In genomic region chr7:117047496-117047895, GRCh38 we compare ENCODE assay signal across 25 cellular contexts.
A peak's percentile ranks its signal among the peaks of the same experiment; 100 is the strongest.
DNase-seq lines count a peak whose midpoint lies in the region; ATAC-seq and TF ChIP-seq lines count a peak whose summit lies in the region.
"Had no signal": no experiment of that assay in that cellular context is flagged by ENCODE, and none has a peak within 500 bp of the region (broad histone marks: within the 10 kb centered on the region; RNA-seq: fewer than 3 reads in every experiment).

No MANE protein-coding gene starts in this region.

- no peaks in the 10 kb centered on the region for H3K27me3 ChIP-seq in BLaER1 treated with 17β-estradiol and CSF1 and Interleukin-3, amounts not matched to agents 10 nM and 100 nM
- H3K27me3 ChIP-seq in thyroid gland = no peaks in the 10 kb centered on the region
- H3K27me3 ChIP-seq: dorsolateral prefrontal cortex, hepatocyte, testis had no signal

- H3K9ac ChIP-seq in BLaER1 treated with 17β-estradiol and CSF1 and Interleukin-3, amounts not matched to agents 10 nM and 100 nM = no peak overlapping the region
- H3K9ac ChIP-seq: KMS-11, parathyroid adenoma had no signal

- 79 to 82% methylated on average over 3 of the region's 3 CpGs for WGBS in thyroid gland, 2 donors

- peaks cover 0 to 9% (median 0%) of the 10 kb centered on the region in 11 experiments; a peak in 3 of 22 replicates for H3K9me3 ChIP-seq in BLaER1 treated with 17β-estradiol and CSF1 and Interleukin-3, amounts not matched to agents 10 nM and 100 nM (replicated peaks in 1 of 11)
- no peaks in the 10 kb centered on the region for H3K9me3 ChIP-seq in thyroid gland
- H3K9me3 ChIP-seq: testis had no signal

- H3K4me1 ChIP-seq in BLaER1 treated with 17β-estradiol and CSF1 and Interleukin-3, amounts not matched to agents 10 nM and 100 nM = peaks cover 9 to 33% (median 18%) of the 10 kb centered on the region in 10 experiments; a peak in 19 of 20 replicates
- peaks cover 0 to 13% of the 10 kb centered on the region in 2 donors for H3K4me1 ChIP-seq in thyroid gland
- H3K4me1 ChIP-seq: parathyroid adenoma, testis had no signal

- H3K36me3 ChIP-seq in BLaER1 treated with 17β-estradiol and CSF1 and Interleukin-3, amounts not matched to agents 10 nM and 100 nM = no peaks in the 10 kb centered on the region
- H3K36me3 ChIP-seq in thyroid gland = no peaks in the 10 kb centered on the region

- H3K27ac ChIP-seq in BLaER1 treated with 17β-estradiol and CSF1 and Interleukin-3, amounts not matched to agents 10 nM and 100 nM = no peak overlapping the region
- no peak overlapping the region for H3K27ac ChIP-seq in thyroid gland
- H3K27ac ChIP-seq: hepatocyte, KMS-11, parathyroid adenoma, testis had no signal

- no peak for ATAC-seq in HG03432 (IDR thresholded peaks at IDR 0.05; ENCODE audit: unreplicated experiment)
- ATAC-seq: activated T-helper 17 cell treated with anti-CD3 and anti-CD28 coated beads, Interleukin-2, amount 50 U/mL, for 72 hours; GM23338; right cardiac atrium had no signal

- intact Hi-C loops in thyroid gland (cut with DNase I) = no loop called here

- TF ChIP-seq POLR2A in thyroid gland (IDR thresholded peaks at IDR 0.05) = no peak

- H3K4me3 ChIP-seq in BLaER1 treated with 17β-estradiol and CSF1 and Interleukin-3, amounts not matched to agents 10 nM and 100 nM = no peak overlapping the region
- no peak overlapping the region for H3K4me3 ChIP-seq in cardiac fibroblast (replicated peaks in 1 of 2; ENCODE audit: low read depth in 2 of 2, low read length in 2 of 2)
- no peak overlapping the region for H3K4me3 ChIP-seq in thyroid gland (replicated peaks in 1 of 3)
- H3K4me3 ChIP-seq: dorsolateral prefrontal cortex, GM23338, hepatocyte, testis had no signal

- DNase-seq in HCEC 1CT = peak; percentile 40
- DNase-seq in cardiac fibroblast (ENCODE audit: low read depth in 2 of 2) = peak; percentile 21 to 27
- DNase-seq in myocyte (ENCODE audit: low read depth) = peak; percentile 22
- no peak for DNase-seq in thyroid gland
- no peak for DNase-seq in DMS153 (lab: John Stamatoyannopoulos, UW)
- DNase-seq: activated CD4-positive, alpha-beta T cell treated with anti-CD3 and anti-CD28 coated beads, Interleukin-2, amount 50 U/mL, for 4 hours; aorta; CD4-positive, CD25-positive, alpha-beta regulatory T cell; central memory CD4-positive, alpha-beta T cell; DMS 273 treated with DMSO at 0.1 percent for 48 hours; dorsolateral prefrontal cortex; immature natural killer cell; NCI-H187; NCI-H226; OCI-M1; right cardiac atrium; stimulated activated naive CD4-positive, alpha-beta T cell treated with Interleukin-2 at 50 U/mL for 16 hours; testis had no signal

- TF ChIP-seq CTCF in cardiac fibroblast (IDR thresholded peaks at IDR 0.05; ENCODE audit: low read depth, low read length) (no peak), thyroid gland (IDR thresholded peaks at IDR 0.05) (no peak)

- H3K4me2 ChIP-seq in BLaER1 treated with 17β-estradiol and CSF1 and Interleukin-3, amounts not matched to agents 10 nM and 100 nM = peak overlapping the region in 6 of 11 experiments; percentile 28 to 57 (median 48); a peak in 8 of 22 replicates
- H3K4me2 ChIP-seq: GM23338, hepatocyte, KMS-11 had no signal

- H4K20me1 ChIP-seq in BLaER1 treated with 17β-estradiol and CSF1 and Interleukin-3, amounts not matched to agents 10 nM and 100 nM = no peaks in the 10 kb centered on the region

Comparison
In these comparisons a context has a peak if more than half of its experiments do, and no peak if none do; other contexts are left out.
1. DNase-seq: peak in HCEC 1CT (single experiment), cardiac fibroblast (2 of 2) and myocyte (single experiment); none in thyroid gland (0 of 2) and DMS153 (single experiment).